In genomic region chr7:93117852-93118530, GRCh38 we compare ENCODE assay signal across 8 cellular contexts. TPM values are rescaled to one million over a fixed set of nuclear protein-coding genes. Genes with fewer than 3 reads are reported as not detected.
DNase-seq lines count a peak whose midpoint lies in the region; ATAC-seq and TF ChIP-seq lines count a peak whose summit lies in the region.

TSS of gene SAMD9 (minus strand) at chr7:93117979. CDS start at chr7:93106097, 11,882 bp downstream.

- intact Hi-C loops in Right ventricle myocardium superior (cut with DNase I): no loop called here

- peaks cover 32% of the 10 kb centered on the region for H3K36me3 Mint-ChIP-seq in activated naive CD4-positive, alpha-beta T cell treated with anti-CD3 and anti-CD28 coated beads, Interleukin-2, amount 50 U/mL, for 24 hours

- peak within 1 kb of the TSS; percentile 90 for H3K4me2 ChIP-seq in Loucy (ENCODE audit: low read depth, low read length, poor library complexity, severe bottlenecking)

- peak within 1 kb of the TSS; percentile 84 for H2AFZ ChIP-seq in Loucy (ENCODE audit: low read length)

- DNase-seq in GM12864 (ENCODE audit: low read depth) (peak; percentile 80), HCEC 1CT (peak; percentile 87), RWPE2 (ENCODE audit: low spot score) (no peak), Right ventricle myocardium superior (no peak), skeletal muscle cell (ENCODE audit: low read depth) (peak; percentile 44), GOT3 (lab: John Stamatoyannopoulos, UW) (no peak)

- H3K27ac ChIP-seq in RWPE2 (ENCODE audit: poor library complexity, severe bottlenecking): peak within 1 kb of the TSS; percentile 72

- peaks cover 18% of the 10 kb centered on the region for H3K9me3 Mint-ChIP-seq in activated naive CD4-positive, alpha-beta T cell treated with anti-CD3 and anti-CD28 coated beads, Interleukin-2, amount 50 U/mL, for 24 hours

- H3K27me3 ChIP-seq in Loucy (ENCODE audit: insufficient read depth, low read length, poor library complexity, severe bottlenecking): no peaks in the 10 kb centered on the region
- no peaks in the 10 kb centered on the region for H3K27me3 ChIP-seq in RWPE2 (ENCODE audit: insufficient read depth, poor library complexity, severe bottlenecking)

- peak; percentile 82 for ATAC-seq in RWPE2 (ENCODE audit: low read depth)
- peak; percentile 89 for ATAC-seq in Right ventricle myocardium superior (ENCODE audit: poor library complexity)

- H3K27ac Mint-ChIP-seq in activated naive CD4-positive, alpha-beta T cell treated with anti-CD3 and anti-CD28 coated beads, Interleukin-2, amount 50 U/mL, for 24 hours: peak within 1 kb of the TSS; percentile 88

- no peak for TF ChIP-seq CTCF in GM12864 (IDR thresholded peaks at IDR 0.05; ENCODE audit: low read depth, low read length, missing control alignments)
- TF ChIP-seq CTCF in Loucy (conservative IDR thresholded peaks at IDR 0.05; ENCODE audit: low read length): no peak
- TF ChIP-seq CTCF in RWPE2 (IDR thresholded peaks at IDR 0.05; ENCODE audit: poor library complexity, severe bottlenecking): no peak

- peak within 1 kb of the TSS; percentile 70 for H3K9ac ChIP-seq in Loucy (ENCODE audit: low read depth, low read length, poor library complexity, severe bottlenecking)

- H3K79me2 ChIP-seq in Loucy (ENCODE audit: insufficient read depth, low read length): peaks cover 22% of the 10 kb centered on the region

- peak within 1 kb of the TSS; percentile 86 for H3K4me3 Mint-ChIP-seq in activated naive CD4-positive, alpha-beta T cell treated with anti-CD3 and anti-CD28 coated beads, Interleukin-2, amount 50 U/mL, for 24 hours

- peaks cover 33% of the 10 kb centered on the region for H3K4me1 ChIP-seq in Loucy (ENCODE audit: insufficient read depth, low read length, poor library complexity, severe bottlenecking)
- peaks cover 44% of the 10 kb centered on the region for H3K4me1 ChIP-seq in RWPE2 (ENCODE audit: insufficient read depth, poor library complexity, severe bottlenecking)

- H3K4me3 ChIP-seq in GM12864 (ENCODE audit: low read depth, low read length): peak within 1 kb of the TSS; percentile 52
- peak within 1 kb of the TSS; percentile 83 for H3K4me3 ChIP-seq in Loucy (ENCODE audit: low read length, poor library complexity, severe bottlenecking)
- H3K4me3 ChIP-seq in RWPE2 (ENCODE audit: severe bottlenecking): peak within 1 kb of the TSS; percentile 30
- peak within 1 kb of the TSS; percentile 45 for H3K4me3 ChIP-seq in skeletal muscle cell (ENCODE audit: low read depth, low read length)

- no peaks in the 10 kb centered on the region for H3K9me2 ChIP-seq in Loucy (replicated peaks; ENCODE audit: low read depth, low read length)

- H3K9me3 ChIP-seq in Loucy (ENCODE audit: insufficient read depth, low read depth, low read length) (no peaks in the 10 kb centered on the region), RWPE2 (ENCODE audit: severe bottlenecking) (peaks cover 4% of the 10 kb centered on the region)

- H3K4me1 Mint-ChIP-seq in activated naive CD4-positive, alpha-beta T cell treated with anti-CD3 and anti-CD28 coated beads, Interleukin-2, amount 50 U/mL, for 24 hours: peaks cover 54% of the 10 kb centered on the region

- H3F3A ChIP-seq in Loucy (ENCODE audit: low read depth): no peaks in the 10 kb centered on the region

- no peaks in the 10 kb centered on the region for H3K27me3 Mint-ChIP-seq in activated naive CD4-positive, alpha-beta T cell treated with anti-CD3 and anti-CD28 coated beads, Interleukin-2, amount 50 U/mL, for 24 hours

- H4K20me1 ChIP-seq in Loucy (ENCODE audit: insufficient read depth, low read length, poor library complexity, severe bottlenecking): no peaks in the 10 kb centered on the region

- H3K36me3 ChIP-seq in Loucy (ENCODE audit: insufficient read depth, low read length): no peaks in the 10 kb centered on the region
- no peaks in the 10 kb centered on the region; the same call in 1 of the 2 replicates for H3K36me3 ChIP-seq in RWPE2 (ENCODE audit: low read depth)

RNA-seq across cellular contexts. Expression of gene SAMD9, which starts in this region (rescaled TPM):
- total RNA-seq in Right ventricle myocardium superior: 2.7 TPM

Comparison
In these comparisons a context has a peak if more than half of its experiments do, and no peak if none do; other contexts are left out.
1. DNase-seq: peak in GM12864 (single experiment), HCEC 1CT (single experiment) and skeletal muscle cell (single experiment); none in RWPE2 (single experiment), Right ventricle myocardium superior (single experiment) and GOT3 (single experiment).
2. H3K4me3 ChIP-seq: peak in every context shown above with its lines; median percentile 83 in Loucy; 52 in GM12864; 45 in skeletal muscle cell; 30 in RWPE2.